Comparison of ENCODE assay signal across 19 cellular contexts in genomic region chr17:77203846-77204245, GRCh38.
DNase-seq lines count a peak whose midpoint lies in the region; ATAC-seq, FAIRE-seq and TF ChIP-seq lines count a peak whose summit lies in the region.
"Had no signal": no experiment of that assay in that cellular context is flagged by ENCODE, and none has a peak within 500 bp of the region (broad histone marks: within the 10 kb centered on the region; RNA-seq: fewer than 3 reads in every experiment).

No MANE protein-coding gene starts in this region.

- FAIRE-seq in endothelial cell of umbilical vein (lab: Jason Lieb, UNC), result no peak
- FAIRE-seq: A549, GM12878, HepG2 had no signal

- no peak overlapping the region for H3K4me2 ChIP-seq in endothelial cell of umbilical vein (ENCODE audit: insufficient read depth, low read length)
- H3K4me2 ChIP-seq: A549; BLaER1 treated with 17β-estradiol and CSF1 and Interleukin-3, amounts not matched to agents 10 nM and 100 nM had no signal

- TF ChIP-seq CTCF in cardiac muscle cell (IDR thresholded peaks at IDR 0.05; ENCODE audit: low read depth, low read length) (no peak), right atrium auricular region (IDR thresholded peaks at IDR 0.05) (no peak), endothelial cell of umbilical vein (IDR thresholded peaks at IDR 0.05; ENCODE audit: extremely low read depth in 1 of 2, insufficient read depth in 1 of 2, low read depth in 1 of 2, low read length in 2 of 2) (no peak)

- 93 to 94% methylated on average over 10 to 11 of the region's 13 CpGs for WGBS in mesodermal cell (ENCODE audit: insufficient coverage in 2 of 2), 2 experiments

- H3K27ac ChIP-seq in cardiac muscle cell (peak overlapping the region; percentile 60), right atrium auricular region (no peak overlapping the region), endothelial cell of umbilical vein (ENCODE audit: insufficient read depth, low read depth, low read length) (peak overlapping the region; percentile 3), mesodermal cell (ENCODE audit: low read depth, low read length, severe bottlenecking) (peak overlapping the region; percentile 2)
- H3K27ac ChIP-seq: 22Rv1; A549; BLaER1 treated with 17β-estradiol and CSF1 and Interleukin-3, amounts not matched to agents 10 nM and 100 nM; GM23248 had no signal

- intact Hi-C loops in endothelial cell of umbilical vein (cut with micrococcal nuclease), result no loop called here

- no peaks in the 10 kb centered on the region for H3K27me3 ChIP-seq in cardiac muscle cell
- no peaks in the 10 kb centered on the region for H3K27me3 ChIP-seq in right atrium auricular region
- no peaks in the 10 kb centered on the region for H3K27me3 ChIP-seq in endothelial cell of umbilical vein (ENCODE audit: control insufficient read depth in 2 of 2, insufficient read depth in 2 of 2, low read length in 2 of 2)
- H3K27me3 ChIP-seq: BLaER1 treated with 17β-estradiol and CSF1 and Interleukin-3, amounts not matched to agents 10 nM and 100 nM had no signal

- no peak for ATAC-seq in HG02885 (IDR thresholded peaks at IDR 0.05; ENCODE audit: poor library complexity, unreplicated experiment)
- ATAC-seq: A549; CD8-positive, alpha-beta T cell; GM12878; HepG2 had no signal

- POLR2A ChIA-PET in endothelial cell of umbilical vein (lab: Charles Lee), result no interaction called here

- CTCF ChIA-PET in endothelial cell of umbilical vein (lab: Charles Lee), result interaction anchor here (0.6 to 1.6 kb wide), 3 partner anchors 10 to 116 kb away, joined by 3 to 4 read pairs (median 3); no protein-coding TSS in a partner anchor

- H4K20me1 ChIP-seq in endothelial cell of umbilical vein (replicated peaks; ENCODE audit: control insufficient read depth, extremely low read depth, insufficient read depth, low read length), result no peaks in the 10 kb centered on the region

- H3K4me3 ChIP-seq in cardiac muscle cell (no peak overlapping the region), right atrium auricular region (no peak overlapping the region), endothelial cell of umbilical vein (replicated peaks in 1 of 3; ENCODE audit: insufficient read depth in 1 of 3, low read depth in 1 of 3, low read length in 3 of 3) (no peak overlapping the region), mesodermal cell (ENCODE audit: extremely low read depth, insufficient read depth, low read length, poor library complexity, severe bottlenecking) (no peak overlapping the region)
- H3K4me3 ChIP-seq: A549; BLaER1 treated with 17β-estradiol and CSF1 and Interleukin-3, amounts not matched to agents 10 nM and 100 nM; GM12878; GM23248; HAP-1 had no signal

- no peak overlapping the region for H2AFZ ChIP-seq in endothelial cell of umbilical vein (ENCODE audit: low read depth, low read length)
- H2AFZ ChIP-seq: GM23248 had no signal

- no peaks in the 10 kb centered on the region for H3K9me1 ChIP-seq in endothelial cell of umbilical vein (replicated peaks; ENCODE audit: control insufficient read depth, extremely low read depth, insufficient read depth, low read length)

- H3K9me3 ChIP-seq in cardiac muscle cell (ENCODE audit: low read depth), result no peaks in the 10 kb centered on the region
- H3K9me3 ChIP-seq in right atrium auricular region, result no peaks in the 10 kb centered on the region
- no peaks in the 10 kb centered on the region for H3K9me3 ChIP-seq in endothelial cell of umbilical vein (replicated peaks; ENCODE audit: control insufficient read depth, insufficient read depth, low read length)
- no peaks in the 10 kb centered on the region for H3K9me3 ChIP-seq in mesodermal cell (ENCODE audit: control insufficient read depth, low read length)
- H3K9me3 ChIP-seq: A549; BLaER1 treated with 17β-estradiol and CSF1 and Interleukin-3, amounts not matched to agents 10 nM and 100 nM; HAP-1 had no signal

- H3K36me3 ChIP-seq in cardiac muscle cell (peaks cover 28% of the 10 kb centered on the region), right atrium auricular region (peaks cover 85% of the 10 kb centered on the region), endothelial cell of umbilical vein (ENCODE audit: control insufficient read depth in 2 of 2, extremely low read depth in 1 of 2, insufficient read depth in 2 of 2, low read length in 2 of 2) (peaks cover 46 to 66% of the 10 kb centered on the region in 2 experiments), mesodermal cell (ENCODE audit: control insufficient read depth, insufficient read depth, low read length) (peaks cover 90% of the 10 kb centered on the region)

- dilution Hi-C loops in endothelial cell of umbilical vein (cut with MboI; ENCODE audit: extremely low pct_ligation_motif_present, low sequenced_read_pairs), result no loop called here

- no peak for TF ChIP-seq POLR2A in endothelial cell of umbilical vein (IDR thresholded peaks at IDR 0.05; ENCODE audit: low read depth, low read length)

- H3K79me2 ChIP-seq in endothelial cell of umbilical vein (ENCODE audit: control insufficient read depth, insufficient read depth, low read length), result peaks cover 63% of the 10 kb centered on the region

- peaks cover 15% of the 10 kb centered on the region for H3K4me1 ChIP-seq in cardiac muscle cell (ENCODE audit: low read depth)
- peaks cover 0 to 17% of the 10 kb centered on the region in 2 donors for H3K4me1 ChIP-seq in right atrium auricular region
- peaks cover 71% of the 10 kb centered on the region for H3K4me1 ChIP-seq in endothelial cell of umbilical vein (ENCODE audit: control insufficient read depth, extremely low read depth, insufficient read depth, low read length)
- peaks cover 44% of the 10 kb centered on the region for H3K4me1 ChIP-seq in mesodermal cell (ENCODE audit: control insufficient read depth, insufficient read depth, low read length, poor library complexity, severe bottlenecking)
- H3K4me1 ChIP-seq: A549, HAP-1 had no signal

- DNase-seq in cardiac muscle cell (ENCODE audit: low read depth in 1 of 2, low spot score in 1 of 2) (no peak), right atrium auricular region (ENCODE audit: low spot score) (no peak), endothelial cell of umbilical vein (ENCODE audit: low read depth, low spot score) (no peak), dermis blood vessel endothelial cell (no peak)
- no peak for DNase-seq in activated effector memory CD4-positive, alpha-beta T cell treated with Interleukin-2 at 50 U/mL for 16 hours
- DNase-seq: CD8-positive, alpha-beta T cell; DMS 273 treated with DMSO at 0.1 percent for 48 hours; DMS53; DND-41; EL; GM23248 had no signal

- no peak overlapping the region for H3K9ac ChIP-seq in endothelial cell of umbilical vein (replicated peaks; ENCODE audit: extremely low read depth, insufficient read depth, low read length)
- H3K9ac ChIP-seq: BLaER1 treated with 17β-estradiol and CSF1 and Interleukin-3, amounts not matched to agents 10 nM and 100 nM; GM23248 had no signal

- no TSS peak for BruUV-seq in endothelial cell of umbilical vein (replicated peaks; lab: Mats Ljungman, UMichigan)

TF ChIP-seq in endothelial cell of umbilical vein, 7 proteins besides CTCF, POLR2A, EP300 and RAD21:
- TF ChIP-seq FOS (IDR thresholded peaks at IDR 0.05; ENCODE audit: borderline replicate concordance, insufficient read depth, low read length) (no peak), JUN (IDR thresholded peaks at IDR 0.05; ENCODE audit: borderline replicate concordance, insufficient read depth, insufficient read length, low read depth) (no peak), EZH2 (IDR thresholded peaks at IDR 0.05; ENCODE audit: borderline replicate concordance, low read depth, low read length, severe bottlenecking) (no peak), GATA2 (IDR thresholded peaks at IDR 0.05; ENCODE audit: insufficient read depth, insufficient read length, low read depth, low read length) (no peak)

Comparison
In these comparisons a context has a peak if more than half of its experiments do, and no peak if none do; other contexts are left out.
1. H3K27ac ChIP-seq: peak in cardiac muscle cell (single experiment), endothelial cell of umbilical vein (single experiment) and mesodermal cell (single experiment); none in right atrium auricular region (0 of 2).